Comparison of ENCODE assay signal across 8 cellular contexts in genomic region chr12:116693259-116694227, GRCh38. TPM values are rescaled to one million over a fixed set of nuclear protein-coding genes. Genes with fewer than 3 reads are reported as not detected.
DNase-seq lines count a peak whose midpoint lies in the region; ATAC-seq and TF ChIP-seq lines count a peak whose summit lies in the region.

No MANE protein-coding gene starts in this region.

- 0 out of 3 replicates have a peak, but pooled peaks have one; percentile 12 for ATAC-seq in RWPE2 (ENCODE audit: low read depth)
- no peak for ATAC-seq in stimulated activated memory B cell treated with anti-CD40 and anti-IgM and Interleukin-4, amounts not matched to agents 10 μg/mL and 1 μg/mL and 100 μg/mL, for 72 hours
- no peak for ATAC-seq in HG02981 (IDR thresholded peaks at IDR 0.05; ENCODE audit: unreplicated experiment)
- no peak for ATAC-seq in HG02938 (IDR thresholded peaks at IDR 0.05; ENCODE audit: unreplicated experiment)

- no peaks in the 10 kb centered on the region for H3K9me3 Mint-ChIP-seq in stimulated activated memory B cell treated with anti-CD40 and anti-IgM and Interleukin-4, amounts not matched to agents 10 μg/mL and 1 μg/mL and 100 μg/mL, for 72 hours

- no peaks in the 10 kb centered on the region for H3K4me1 ChIP-seq in RWPE2 (ENCODE audit: insufficient read depth, poor library complexity, severe bottlenecking)
- peaks cover 0 to 33% of the 10 kb centered on the region in 2 donors for H3K4me1 ChIP-seq in right atrium auricular region

- H3K27ac ChIP-seq in RWPE2 (ENCODE audit: poor library complexity, severe bottlenecking) = no peak overlapping the region
- H3K27ac ChIP-seq in right atrium auricular region = no peak overlapping the region

- no peaks in the 10 kb centered on the region for H3K36me3 ChIP-seq in RWPE2 (ENCODE audit: low read depth)
- no peaks in the 10 kb centered on the region for H3K36me3 ChIP-seq in right atrium auricular region

- peaks cover 43% of the 10 kb centered on the region for H3K4me1 Mint-ChIP-seq in stimulated activated memory B cell treated with anti-CD40 and anti-IgM and Interleukin-4, amounts not matched to agents 10 μg/mL and 1 μg/mL and 100 μg/mL, for 72 hours

- DNase-seq in NCI-H1092 treated with DMSO at 0.1 percent for 48 hours (lab: John Stamatoyannopoulos, UW) (peak; percentile 63), RWPE2 (ENCODE audit: low spot score) (no peak), right atrium auricular region (ENCODE audit: low spot score) (no peak), activated gamma-delta T cell (lab: John Stamatoyannopoulos, UW) (no peak), NCI-H1930 (lab: John Stamatoyannopoulos, UW) (no peak)

- H3K27ac Mint-ChIP-seq in stimulated activated memory B cell treated with anti-CD40 and anti-IgM and Interleukin-4, amounts not matched to agents 10 μg/mL and 1 μg/mL and 100 μg/mL, for 72 hours = no peak overlapping the region

- peak overlapping the region; percentile 75 for H3K4me3 Mint-ChIP-seq in stimulated activated memory B cell treated with anti-CD40 and anti-IgM and Interleukin-4, amounts not matched to agents 10 μg/mL and 1 μg/mL and 100 μg/mL, for 72 hours

- H3K36me3 Mint-ChIP-seq in stimulated activated memory B cell treated with anti-CD40 and anti-IgM and Interleukin-4, amounts not matched to agents 10 μg/mL and 1 μg/mL and 100 μg/mL, for 72 hours = no peaks in the 10 kb centered on the region

- H3K27me3 Mint-ChIP-seq in stimulated activated memory B cell treated with anti-CD40 and anti-IgM and Interleukin-4, amounts not matched to agents 10 μg/mL and 1 μg/mL and 100 μg/mL, for 72 hours = peaks cover 60% of the 10 kb centered on the region

- peaks cover 29% of the 10 kb centered on the region for H3K27me3 ChIP-seq in RWPE2 (ENCODE audit: insufficient read depth, poor library complexity, severe bottlenecking)
- peaks cover 0 to 2% of the 10 kb centered on the region in 2 donors for H3K27me3 ChIP-seq in right atrium auricular region

- H3K4me3 ChIP-seq in RWPE2 (ENCODE audit: severe bottlenecking) = no peak overlapping the region
- H3K4me3 ChIP-seq in right atrium auricular region = peak overlapping the region; percentile 17 to 38

- no peak for TF ChIP-seq CTCF in RWPE2 (IDR thresholded peaks at IDR 0.05; ENCODE audit: poor library complexity, severe bottlenecking)
- peak in 1 of 2 donors; percentile 21 for TF ChIP-seq CTCF in right atrium auricular region (IDR thresholded peaks at IDR 0.05)

- H3K9me3 ChIP-seq in RWPE2 (ENCODE audit: severe bottlenecking) (no peaks in the 10 kb centered on the region), right atrium auricular region (no peaks in the 10 kb centered on the region)

RNA-seq across cellular contexts. Expression of gene SPRING1, which starts 44.3 kb away (rescaled TPM):
- total RNA-seq in right atrium auricular region = 10 to 100 TPM in 1 of 2 donors, 1 to 10 TPM in 1; 9.4 to 12.0 TPM

RNA-seq across cellular contexts. Expression of gene RNFT2, which starts 44.6 kb away (rescaled TPM):
- total RNA-seq in right atrium auricular region = 1 to 10 TPM in 1 of 2 donors, under 1 TPM in 1; 0.89 to 1.1 TPM
